Comparison of ENCODE assay signal across 8 cellular contexts in genomic region chr1:153626929-153627796, GRCh38. TPM values are rescaled to one million over a fixed set of nuclear protein-coding genes. Genes with fewer than 3 reads are reported as not detected.
DNase-seq lines count a peak whose midpoint lies in the region; ATAC-seq, FAIRE-seq and TF ChIP-seq lines count a peak whose summit lies in the region.

Gene S100A13, minus strand, starts transcription at chr1:153627505. Its CDS starts 1,033 bp downstream, at chr1:153626472.

- H3K9me3 ChIP-seq in astrocyte (ENCODE audit: insufficient read depth, low read depth, low read length) (no peaks in the 10 kb centered on the region), right cardiac atrium (ENCODE audit: control insufficient read depth, low read length) (no peaks in the 10 kb centered on the region)

- peaks cover 50% of the 10 kb centered on the region for H3K4me1 Mint-ChIP-seq in GM23338
- peaks cover 41% of the 10 kb centered on the region for H3K4me1 Mint-ChIP-seq in astrocyte (ENCODE audit: low read depth, unreplicated experiment)

- H3K9me2 ChIP-seq in GM23338 (ENCODE audit: insufficient read depth): 0 out of 2 replicates have a peak, but pooled peaks cover 3% of the 10 kb centered on the region

- H3K36me3 Mint-ChIP-seq in GM23338 (ENCODE audit: low read depth) (peaks cover 29% of the 10 kb centered on the region), astrocyte (ENCODE audit: low read depth, unreplicated experiment) (peaks cover 11% of the 10 kb centered on the region)

- H3K27me3 ChIP-seq in ACC112 (ENCODE audit: insufficient read depth, low read length) (no peaks in the 10 kb centered on the region), GM23338 (ENCODE audit: insufficient read depth) (no peaks in the 10 kb centered on the region), astrocyte (ENCODE audit: insufficient read depth, low read length) (no peaks in the 10 kb centered on the region), right cardiac atrium (ENCODE audit: control insufficient read depth, insufficient read depth) (no peaks in the 10 kb centered on the region)

- H3K9me3 Mint-ChIP-seq in GM23338 (no peaks in the 10 kb centered on the region), astrocyte (ENCODE audit: unreplicated experiment) (peaks cover 1% of the 10 kb centered on the region)

- H3K27ac ChIP-seq in ACC112 (ENCODE audit: low read depth, low read length): peak within 1 kb of the TSS; percentile 84
- H3K27ac ChIP-seq in GM23338 (ENCODE audit: low read depth): peak within 1 kb of the TSS; percentile 73; the same call in 1 of the 2 replicates
- peak within 1 kb of the TSS; percentile 92 for H3K27ac ChIP-seq in astrocyte (ENCODE audit: low read depth, low read length)
- H3K27ac ChIP-seq in right cardiac atrium (ENCODE audit: low read length): peak within 1 kb of the TSS; percentile 92

- H3K36me3 ChIP-seq in ACC112 (ENCODE audit: insufficient read depth, low read length) (no peaks in the 10 kb centered on the region), GM23338 (ENCODE audit: insufficient read depth) (no peaks in the 10 kb centered on the region), astrocyte (ENCODE audit: insufficient read depth, low read length) (peaks cover 27% of the 10 kb centered on the region)

- H3K9ac ChIP-seq in astrocyte (ENCODE audit: low read length): peak within 1 kb of the TSS; percentile 84

- peaks cover 14% of the 10 kb centered on the region for H3K27me3 Mint-ChIP-seq in GM23338 (ENCODE audit: insufficient read depth, low read depth, poor library complexity)
- H3K27me3 Mint-ChIP-seq in astrocyte (ENCODE audit: low read depth, unreplicated experiment): no peaks in the 10 kb centered on the region

- H3K4me1 ChIP-seq in ACC112 (ENCODE audit: control insufficient read depth, insufficient read depth, low read length, unreplicated experiment) (peaks cover 18% of the 10 kb centered on the region), GM23338 (ENCODE audit: insufficient read depth) (peaks cover 17% of the 10 kb centered on the region), astrocyte (ENCODE audit: insufficient read depth, low read length) (peaks cover 30% of the 10 kb centered on the region), right cardiac atrium (ENCODE audit: control insufficient read depth, insufficient read depth, low read length) (peaks cover 22% of the 10 kb centered on the region)

- H3F3A ChIP-seq in GM23338 (replicated peaks; ENCODE audit: low read depth): 0 out of 2 replicates have a peak, but pooled peaks cover 2% of the 10 kb centered on the region

- H2AFZ ChIP-seq in ACC112 (ENCODE audit: low read length, unreplicated experiment) (peak within 1 kb of the TSS; percentile 28), GM23338 (peak within 1 kb of the TSS; percentile 94), astrocyte (ENCODE audit: low read depth, low read length) (peak within 1 kb of the TSS; percentile 61)

- ATAC-seq in GM23338: peak; percentile 94
- ATAC-seq in right cardiac atrium: peak; percentile 74 to 75
- ATAC-seq in HG02678 (IDR thresholded peaks at IDR 0.05; ENCODE audit: unreplicated experiment): no peak

- FAIRE-seq in astrocyte (lab: Jason Lieb, UNC): peak; percentile 45

- WGBS in right cardiac atrium: 8% methylated on average over 29 of the region's 29 CpGs

- H3K27ac Mint-ChIP-seq in GM23338: peak within 1 kb of the TSS; percentile 89
- peak within 1 kb of the TSS; percentile 99 for H3K27ac Mint-ChIP-seq in astrocyte (ENCODE audit: unreplicated experiment)

- H3K4me3 ChIP-seq in ACC112 (ENCODE audit: low read depth, low read length) (peak within 1 kb of the TSS; percentile 88), GM23338 (peak within 1 kb of the TSS; percentile 70), astrocyte (ENCODE audit: insufficient read depth, low read depth, low read length) (peak within 1 kb of the TSS; percentile 73), right cardiac atrium (ENCODE audit: low read length) (peak within 1 kb of the TSS; percentile 40)

- H3K4me3 Mint-ChIP-seq in GM23338: peak within 1 kb of the TSS; percentile 82
- H3K4me3 Mint-ChIP-seq in astrocyte (ENCODE audit: unreplicated experiment): peak within 1 kb of the TSS; percentile 97

- peak within 1 kb of the TSS; percentile 94 for H3K4me2 ChIP-seq in GM23338
- peak within 1 kb of the TSS; percentile 91 for H3K4me2 ChIP-seq in astrocyte (ENCODE audit: low read length)

- TF ChIP-seq CTCF in GM23338 (conservative IDR thresholded peaks at IDR 0.05; ENCODE audit: low read depth in 2 of 2) (peak; percentile 83 to 93), astrocyte (IDR thresholded peaks at IDR 0.05; ENCODE audit: insufficient read depth, low read depth, low read length) (peak; percentile 60)

- DNase-seq in GM23338 (ENCODE audit: low spot score): peak; percentile 99
- DNase-seq in NCI-H460 (ENCODE audit: extremely low read depth, low read depth): peak; percentile 87
- peak; percentile 92 for DNase-seq in astrocyte (ENCODE audit: low read depth)
- DNase-seq in right cardiac atrium: peak; percentile 81 to 94 (median 92)
- peak in 8 of 10 donors; percentile 45 to 92 (median 62) for DNase-seq in posterior cingulate gyrus
- DNase-seq in activated CD8-positive, alpha-beta memory T cell treated with anti-CD3 and anti-CD28 coated beads, Interleukin-2, amount 50 U/mL, for 48 hours: no peak

- H3K79me2 ChIP-seq in ACC112 (ENCODE audit: control insufficient read depth, insufficient read depth, low read length, unreplicated experiment) (peaks cover 30% of the 10 kb centered on the region), GM23338 (replicated peaks; ENCODE audit: insufficient read depth) (no peaks in the 10 kb centered on the region), astrocyte (ENCODE audit: insufficient read depth, low read length) (peaks cover 35% of the 10 kb centered on the region)

- H4K20me1 ChIP-seq in GM23338 (replicated peaks; ENCODE audit: insufficient read depth) (no peaks in the 10 kb centered on the region), astrocyte (ENCODE audit: insufficient read depth, low read length) (peaks cover 13% of the 10 kb centered on the region)

- intact Hi-C loops in right cardiac atrium (cut with DNase I): loop anchor here in 2 of 4 donors (10.0 kb wide), 1 partner anchor 52 kb away; no protein-coding TSS in a partner anchor
- intact Hi-C loops in posterior cingulate gyrus (cut with DNase I): loop anchor here (5.0 kb wide), 1 partner anchor 55 kb away; no protein-coding TSS in a partner anchor

TF ChIP-seq in GM23338, 12 proteins besides CTCF, POLR2A, EP300 and RAD21 (continues in another document):
- TF ChIP-seq NANOG (IDR thresholded peaks at IDR 0.05; ENCODE audit: borderline replicate concordance): peak; percentile 14; the same call in 1 of the 2 replicates
- TF ChIP-seq EZH2 (IDR thresholded peaks at IDR 0.05; ENCODE audit: low read depth, unreplicated experiment): no peak
- peak; percentile 97 for TF ChIP-seq POLR2AphosphoS5 (IDR thresholded peaks at IDR 0.05; ENCODE audit: low read depth)
- no peak for TF ChIP-seq CREB1 (CRISPR knock-in tag; IDR thresholded peaks at IDR 0.05; ENCODE audit: low read depth)
- TF ChIP-seq ETS1 (IDR thresholded peaks at IDR 0.05): no peak
- TF ChIP-seq JUNB (IDR thresholded peaks at IDR 0.05; ENCODE audit: unreplicated experiment): no peak
- TF ChIP-seq ZNF114 (CRISPR knock-in tag; IDR thresholded peaks at IDR 0.05): no peak

RNA-seq across cellular contexts. Expression of gene S100A13, which starts in this region (rescaled TPM):
- total RNA-seq in GM23338 (2014; rRNA removed; shearing (Covaris generic)): 32.7 and 35.3 TPM in 2 replicates
- polyA plus RNA-seq in GM23338 (2016; fragmentation: Nextera tagmentation; extraction: Ambion mirVana) (165 and 182 TPM in 2 replicates), right cardiac atrium (295 TPM)
- total RNA-seq in NCI-H460 (2014; rRNA removed; shearing (Covaris generic)): 74.4 and 99.7 TPM in 2 replicates
- 49.8 and 64.3 TPM in 2 replicates for polyA plus RNA-seq in NCI-H460 (2014; cell fraction: nucleus; rRNA removed)
- total RNA-seq in astrocyte (134 and 172 TPM in 2 replicates), right cardiac atrium (100 to 1,000 TPM; 183 to 265 (median 220) TPM)

Comparison
In these comparisons a context has a peak if more than half of its experiments do, and no peak if none do; other contexts are left out.
1. H2AFZ ChIP-seq: peak in every context shown above with its lines; median percentile 94 in GM23338; 61 in astrocyte; 28 in ACC112.